1 cellular context compared by ENCODE assay signal in the genomic region with DNA sequence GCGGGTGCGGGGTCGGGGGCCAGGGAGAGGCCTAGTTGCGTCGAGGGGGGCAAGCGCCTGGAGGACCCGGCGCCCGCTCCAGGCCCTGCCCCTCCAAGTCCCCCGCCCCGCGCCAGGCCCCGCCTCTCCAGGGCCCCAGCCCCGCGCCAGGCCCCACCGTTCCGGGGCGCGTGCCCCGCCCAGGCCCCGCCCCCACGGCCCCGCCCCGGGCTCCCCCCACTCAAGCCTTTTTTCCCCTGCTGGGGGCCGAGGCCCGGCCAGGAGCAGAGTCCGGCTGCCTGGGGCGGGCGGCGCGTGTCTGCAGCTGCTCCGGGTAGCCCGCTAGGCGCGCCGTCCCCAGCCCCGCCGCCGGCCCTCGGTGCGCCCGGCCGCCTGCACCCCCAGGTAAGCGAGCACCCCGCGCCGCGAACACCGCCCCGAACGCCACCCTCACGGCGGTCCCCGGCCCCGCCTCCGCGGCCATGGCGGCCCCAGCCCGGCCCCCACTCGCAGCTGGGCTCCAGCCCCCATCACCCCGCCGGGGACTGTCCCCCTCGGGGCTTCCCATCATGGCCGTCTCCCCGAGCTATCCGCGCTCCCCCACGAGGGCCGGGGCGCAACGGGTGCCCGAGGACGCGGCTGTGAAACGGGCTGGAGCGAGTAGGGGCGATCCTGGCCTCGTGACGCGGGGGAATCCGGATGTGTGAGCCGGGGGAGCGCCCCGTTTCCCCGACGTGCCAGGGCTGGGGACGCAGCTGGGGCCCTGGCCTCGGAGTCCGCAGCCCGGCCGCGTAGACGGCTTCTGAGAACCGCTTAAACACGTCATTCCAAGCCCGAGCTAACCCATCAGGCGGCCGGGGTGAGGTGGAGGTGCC.
A peak's percentile ranks its signal among the peaks of the same experiment; 100 is the strongest.
TF ChIP-seq lines count a peak whose summit lies in the region.

A gene with protein sequence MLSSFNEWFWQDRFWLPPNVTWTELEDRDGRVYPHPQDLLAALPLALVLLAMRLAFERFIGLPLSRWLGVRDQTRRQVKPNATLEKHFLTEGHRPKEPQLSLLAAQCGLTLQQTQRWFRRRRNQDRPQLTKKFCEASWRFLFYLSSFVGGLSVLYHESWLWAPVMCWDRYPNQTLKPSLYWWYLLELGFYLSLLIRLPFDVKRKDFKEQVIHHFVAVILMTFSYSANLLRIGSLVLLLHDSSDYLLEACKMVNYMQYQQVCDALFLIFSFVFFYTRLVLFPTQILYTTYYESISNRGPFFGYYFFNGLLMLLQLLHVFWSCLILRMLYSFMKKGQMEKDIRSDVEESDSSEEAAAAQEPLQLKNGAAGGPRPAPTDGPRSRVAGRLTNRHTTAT (plus strand): TSS at position 260 of the 854 bp plus-strand sequence. CDS start 41,707 bp downstream, outside the sequence.

TF ChIP-seq in HepG2, 621 proteins besides CTCF, POLR2A, EP300 and RAD21 (continued from another document and continues in another):
- TF ChIP-seq, protein P1, sequence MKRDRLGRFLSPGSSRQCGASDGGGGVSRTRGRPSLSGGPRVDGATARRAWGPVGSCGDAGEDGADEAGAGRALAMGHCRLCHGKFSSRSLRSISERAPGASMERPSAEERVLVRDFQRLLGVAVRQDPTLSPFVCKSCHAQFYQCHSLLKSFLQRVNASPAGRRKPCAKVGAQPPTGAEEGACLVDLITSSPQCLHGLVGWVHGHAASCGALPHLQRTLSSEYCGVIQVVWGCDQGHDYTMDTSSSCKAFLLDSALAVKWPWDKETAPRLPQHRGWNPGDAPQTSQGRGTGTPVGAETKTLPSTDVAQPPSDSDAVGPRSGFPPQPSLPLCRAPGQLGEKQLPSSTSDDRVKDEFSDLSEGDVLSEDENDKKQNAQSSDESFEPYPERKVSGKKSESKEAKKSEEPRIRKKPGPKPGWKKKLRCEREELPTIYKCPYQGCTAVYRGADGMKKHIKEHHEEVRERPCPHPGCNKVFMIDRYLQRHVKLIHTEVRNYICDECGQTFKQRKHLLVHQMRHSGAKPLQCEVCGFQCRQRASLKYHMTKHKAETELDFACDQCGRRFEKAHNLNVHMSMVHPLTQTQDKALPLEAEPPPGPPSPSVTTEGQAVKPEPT (CRISPR knock-in tag; IDR thresholded peaks at IDR 0.05; ENCODE audit: low read depth), result no peak
- peak; percentile 99 for TF ChIP-seq ZSCAN29 (CRISPR knock-in tag; conservative IDR thresholded peaks at IDR 0.05)
- no peak for TF ChIP-seq NFE2L1 (CRISPR knock-in tag; IDR thresholded peaks at IDR 0.05; ENCODE audit: borderline replicate concordance)
- no peak for TF ChIP-seq HHEX (CRISPR knock-in tag; IDR thresholded peaks at IDR 0.05)
- no peak for TF ChIP-seq ZNF33A (CRISPR knock-in tag; IDR thresholded peaks at IDR 0.05; ENCODE audit: borderline replicate concordance)
- TF ChIP-seq ZNF468 (CRISPR knock-in tag; IDR thresholded peaks at IDR 0.05), result no peak
- no peak for TF ChIP-seq ZNF788 (CRISPR knock-in tag; IDR thresholded peaks at IDR 0.05; ENCODE audit: borderline replicate concordance)
- TF ChIP-seq ZNF282 (IDR thresholded peaks at IDR 0.05; ENCODE audit: partially characterized antibody), result no peak
- TF ChIP-seq, protein P2, sequence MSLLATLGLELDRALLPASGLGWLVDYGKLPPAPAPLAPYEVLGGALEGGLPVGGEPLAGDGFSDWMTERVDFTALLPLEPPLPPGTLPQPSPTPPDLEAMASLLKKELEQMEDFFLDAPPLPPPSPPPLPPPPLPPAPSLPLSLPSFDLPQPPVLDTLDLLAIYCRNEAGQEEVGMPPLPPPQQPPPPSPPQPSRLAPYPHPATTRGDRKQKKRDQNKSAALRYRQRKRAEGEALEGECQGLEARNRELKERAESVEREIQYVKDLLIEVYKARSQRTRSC (CRISPR knock-in tag; IDR thresholded peaks at IDR 0.05; ENCODE audit: low read depth), result no peak
- TF ChIP-seq, protein P3, sequence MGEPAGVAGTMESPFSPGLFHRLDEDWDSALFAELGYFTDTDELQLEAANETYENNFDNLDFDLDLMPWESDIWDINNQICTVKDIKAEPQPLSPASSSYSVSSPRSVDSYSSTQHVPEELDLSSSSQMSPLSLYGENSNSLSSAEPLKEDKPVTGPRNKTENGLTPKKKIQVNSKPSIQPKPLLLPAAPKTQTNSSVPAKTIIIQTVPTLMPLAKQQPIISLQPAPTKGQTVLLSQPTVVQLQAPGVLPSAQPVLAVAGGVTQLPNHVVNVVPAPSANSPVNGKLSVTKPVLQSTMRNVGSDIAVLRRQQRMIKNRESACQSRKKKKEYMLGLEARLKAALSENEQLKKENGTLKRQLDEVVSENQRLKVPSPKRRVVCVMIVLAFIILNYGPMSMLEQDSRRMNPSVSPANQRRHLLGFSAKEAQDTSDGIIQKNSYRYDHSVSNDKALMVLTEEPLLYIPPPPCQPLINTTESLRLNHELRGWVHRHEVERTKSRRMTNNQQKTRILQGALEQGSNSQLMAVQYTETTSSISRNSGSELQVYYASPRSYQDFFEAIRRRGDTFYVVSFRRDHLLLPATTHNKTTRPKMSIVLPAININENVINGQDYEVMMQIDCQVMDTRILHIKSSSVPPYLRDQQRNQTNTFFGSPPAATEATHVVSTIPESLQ (CRISPR knock-in tag; conservative IDR thresholded peaks at IDR 0.05), result no peak
- TF ChIP-seq, protein P4, sequence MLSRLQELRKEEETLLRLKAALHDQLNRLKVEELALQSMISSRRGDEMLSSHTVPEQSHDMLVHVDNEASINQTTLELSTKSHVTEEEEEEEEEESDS (CRISPR knock-in tag; IDR thresholded peaks at IDR 0.05; ENCODE audit: borderline replicate concordance), result no peak
- no peak for TF ChIP-seq ZFP36L1 (CRISPR knock-in tag; IDR thresholded peaks at IDR 0.05)
- TF ChIP-seq ATF7 (IDR thresholded peaks at IDR 0.05), result no peak
- TF ChIP-seq ATF7 (CRISPR knock-in tag; IDR thresholded peaks at IDR 0.05), result no peak
- TF ChIP-seq ZNF446 (CRISPR knock-in tag; IDR thresholded peaks at IDR 0.05), result no peak
- TF ChIP-seq, protein P5, sequence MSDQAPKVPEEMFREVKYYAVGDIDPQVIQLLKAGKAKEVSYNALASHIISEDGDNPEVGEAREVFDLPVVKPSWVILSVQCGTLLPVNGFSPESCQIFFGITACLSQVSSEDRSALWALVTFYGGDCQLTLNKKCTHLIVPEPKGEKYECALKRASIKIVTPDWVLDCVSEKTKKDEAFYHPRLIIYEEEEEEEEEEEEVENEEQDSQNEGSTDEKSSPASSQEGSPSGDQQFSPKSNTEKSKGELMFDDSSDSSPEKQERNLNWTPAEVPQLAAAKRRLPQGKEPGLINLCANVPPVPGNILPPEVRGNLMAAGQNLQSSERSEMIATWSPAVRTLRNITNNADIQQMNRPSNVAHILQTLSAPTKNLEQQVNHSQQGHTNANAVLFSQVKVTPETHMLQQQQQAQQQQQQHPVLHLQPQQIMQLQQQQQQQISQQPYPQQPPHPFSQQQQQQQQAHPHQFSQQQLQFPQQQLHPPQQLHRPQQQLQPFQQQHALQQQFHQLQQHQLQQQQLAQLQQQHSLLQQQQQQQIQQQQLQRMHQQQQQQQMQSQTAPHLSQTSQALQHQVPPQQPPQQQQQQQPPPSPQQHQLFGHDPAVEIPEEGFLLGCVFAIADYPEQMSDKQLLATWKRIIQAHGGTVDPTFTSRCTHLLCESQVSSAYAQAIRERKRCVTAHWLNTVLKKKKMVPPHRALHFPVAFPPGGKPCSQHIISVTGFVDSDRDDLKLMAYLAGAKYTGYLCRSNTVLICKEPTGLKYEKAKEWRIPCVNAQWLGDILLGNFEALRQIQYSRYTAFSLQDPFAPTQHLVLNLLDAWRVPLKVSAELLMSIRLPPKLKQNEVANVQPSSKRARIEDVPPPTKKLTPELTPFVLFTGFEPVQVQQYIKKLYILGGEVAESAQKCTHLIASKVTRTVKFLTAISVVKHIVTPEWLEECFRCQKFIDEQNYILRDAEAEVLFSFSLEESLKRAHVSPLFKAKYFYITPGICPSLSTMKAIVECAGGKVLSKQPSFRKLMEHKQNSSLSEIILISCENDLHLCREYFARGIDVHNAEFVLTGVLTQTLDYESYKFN (CRISPR knock-in tag; conservative IDR thresholded peaks at IDR 0.05), result no peak
- TF ChIP-seq ZMAT3 (CRISPR knock-in tag; conservative IDR thresholded peaks at IDR 0.05), result no peak
- TF ChIP-seq, protein P6, sequence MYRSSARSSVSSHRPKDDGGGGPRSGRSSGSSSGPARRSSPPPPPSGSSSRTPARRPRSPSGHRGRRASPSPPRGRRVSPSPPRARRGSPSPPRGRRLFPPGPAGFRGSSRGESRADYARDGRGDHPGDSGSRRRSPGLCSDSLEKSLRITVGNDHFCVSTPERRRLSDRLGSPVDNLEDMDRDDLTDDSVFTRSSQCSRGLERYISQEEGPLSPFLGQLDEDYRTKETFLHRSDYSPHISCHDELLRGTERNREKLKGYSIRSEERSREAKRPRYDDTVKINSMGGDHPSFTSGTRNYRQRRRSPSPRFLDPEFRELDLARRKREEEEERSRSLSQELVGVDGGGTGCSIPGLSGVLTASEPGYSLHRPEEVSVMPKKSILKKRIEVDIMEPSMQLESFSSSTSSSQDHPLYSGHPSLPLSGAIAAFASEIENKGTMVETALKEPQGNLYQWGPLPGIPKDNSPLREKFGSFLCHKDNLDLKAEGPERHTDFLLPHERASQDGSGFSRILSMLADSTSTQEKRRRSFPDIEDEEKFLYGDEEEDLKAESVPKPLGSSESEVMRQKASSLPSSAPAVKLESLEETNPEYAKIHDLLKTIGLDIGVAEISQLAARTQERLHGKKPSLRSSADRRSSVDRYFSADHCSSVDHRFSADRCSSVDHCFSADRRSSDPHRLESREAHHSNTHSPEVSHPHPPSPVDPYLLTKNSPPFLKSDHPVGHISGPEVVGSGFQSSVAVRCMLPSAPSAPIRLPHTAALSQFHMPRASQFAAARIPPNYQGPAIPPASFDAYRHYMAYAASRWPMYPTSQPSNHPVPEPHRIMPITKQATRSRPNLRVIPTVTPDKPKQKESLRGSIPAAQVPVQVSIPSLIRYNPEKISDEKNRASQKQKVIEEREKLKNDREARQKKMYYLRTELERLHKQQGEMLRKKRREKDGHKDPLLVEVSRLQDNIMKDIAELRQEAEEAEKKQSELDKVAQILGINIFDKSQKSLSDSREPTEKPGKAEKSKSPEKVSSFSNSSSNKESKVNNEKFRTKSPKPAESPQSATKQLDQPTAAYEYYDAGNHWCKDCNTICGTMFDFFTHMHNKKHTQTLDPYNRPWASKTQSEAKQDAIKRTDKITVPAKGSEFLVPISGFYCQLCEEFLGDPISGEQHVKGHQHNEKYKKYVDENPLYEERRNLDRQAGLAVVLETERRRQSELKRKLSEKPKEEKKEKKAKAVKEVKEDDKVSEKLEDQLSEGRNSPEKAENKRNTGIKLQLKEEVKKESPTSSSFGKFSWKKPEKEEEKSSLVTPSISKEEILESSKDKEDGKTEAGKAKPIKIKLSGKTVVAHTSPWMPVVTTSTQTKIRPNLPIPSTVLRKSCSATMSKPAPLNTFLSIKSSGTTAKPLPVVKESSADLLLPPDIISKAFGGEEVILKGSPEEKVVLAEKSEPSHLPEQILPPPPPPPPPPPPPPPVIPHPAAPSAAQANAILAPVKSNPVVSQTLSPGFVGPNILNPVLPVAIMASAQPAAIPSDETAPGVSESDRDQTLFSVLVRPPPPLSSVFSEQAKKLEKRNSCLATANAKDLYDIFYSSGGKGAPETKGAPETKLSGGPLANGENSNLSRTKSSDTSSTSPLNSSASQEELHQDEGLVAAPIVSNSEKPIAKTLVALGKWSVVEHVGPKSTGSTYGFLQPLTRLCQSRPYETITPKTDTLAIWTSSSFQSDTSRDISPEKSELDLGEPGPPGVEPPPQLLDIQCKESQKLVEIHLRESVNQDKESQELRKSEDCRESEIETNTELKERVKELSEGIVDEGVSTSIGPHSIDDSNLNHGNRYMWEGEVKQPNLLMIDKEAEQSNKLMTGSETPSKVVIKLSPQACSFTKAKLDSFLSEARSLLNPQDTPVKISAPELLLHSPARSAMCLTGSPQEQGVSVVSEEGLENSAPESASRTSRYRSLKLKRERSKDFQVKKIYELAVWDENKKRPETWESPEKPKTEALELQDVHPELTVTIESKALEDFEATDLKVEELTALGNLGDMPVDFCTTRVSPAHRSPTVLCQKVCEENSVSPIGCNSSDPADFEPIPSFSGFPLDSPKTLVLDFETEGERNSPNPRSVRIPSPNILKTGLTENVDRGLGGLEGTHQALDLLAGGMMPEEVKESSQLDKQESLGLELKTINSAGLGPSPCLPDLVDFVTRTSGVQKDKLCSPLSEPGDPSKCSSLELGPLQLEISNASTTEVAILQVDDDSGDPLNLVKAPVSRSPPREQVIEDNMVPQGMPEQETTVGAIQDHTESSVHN (CRISPR knock-in tag; IDR thresholded peaks at IDR 0.05), result no peak
- no peak for TF ChIP-seq HMGA1 (CRISPR knock-in tag; conservative IDR thresholded peaks at IDR 0.05)
- peak; percentile 45; the same call in 1 of the 2 replicates for TF ChIP-seq ZBTB7A (CRISPR knock-in tag; IDR thresholded peaks at IDR 0.05)
- TF ChIP-seq HOXA3 (CRISPR knock-in tag; IDR thresholded peaks at IDR 0.05), result no peak; the same call in 1 of the 2 replicates
- TF ChIP-seq ZNF10 (CRISPR knock-in tag; IDR thresholded peaks at IDR 0.05; ENCODE audit: borderline replicate concordance, low read depth), result no peak
- no peak for TF ChIP-seq NR2C2 (CRISPR knock-in tag; IDR thresholded peaks at IDR 0.05; ENCODE audit: borderline replicate concordance)
- no peak for TF ChIP-seq ZBTB3 (CRISPR knock-in tag; IDR thresholded peaks at IDR 0.05; ENCODE audit: borderline replicate concordance, low read depth)
- no peak for TF ChIP-seq ZEB1 (IDR thresholded peaks at IDR 0.05; ENCODE audit: insufficient replicate concordance, low read depth)
- peak; percentile 58; the same call in 1 of the 2 replicates for TF ChIP-seq ZNF724P (CRISPR knock-in tag; IDR thresholded peaks at IDR 0.05; ENCODE audit: borderline replicate concordance)
- no peak for TF ChIP-seq IKZF1 (IDR thresholded peaks at IDR 0.05)
- TF ChIP-seq MTF1 (CRISPR knock-in tag; IDR thresholded peaks at IDR 0.05), result no peak
- TF ChIP-seq, protein P7, sequence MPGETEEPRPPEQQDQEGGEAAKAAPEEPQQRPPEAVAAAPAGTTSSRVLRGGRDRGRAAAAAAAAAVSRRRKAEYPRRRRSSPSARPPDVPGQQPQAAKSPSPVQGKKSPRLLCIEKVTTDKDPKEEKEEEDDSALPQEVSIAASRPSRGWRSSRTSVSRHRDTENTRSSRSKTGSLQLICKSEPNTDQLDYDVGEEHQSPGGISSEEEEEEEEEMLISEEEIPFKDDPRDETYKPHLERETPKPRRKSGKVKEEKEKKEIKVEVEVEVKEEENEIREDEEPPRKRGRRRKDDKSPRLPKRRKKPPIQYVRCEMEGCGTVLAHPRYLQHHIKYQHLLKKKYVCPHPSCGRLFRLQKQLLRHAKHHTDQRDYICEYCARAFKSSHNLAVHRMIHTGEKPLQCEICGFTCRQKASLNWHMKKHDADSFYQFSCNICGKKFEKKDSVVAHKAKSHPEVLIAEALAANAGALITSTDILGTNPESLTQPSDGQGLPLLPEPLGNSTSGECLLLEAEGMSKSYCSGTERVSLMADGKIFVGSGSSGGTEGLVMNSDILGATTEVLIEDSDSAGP (CRISPR knock-in tag; IDR thresholded peaks at IDR 0.05; ENCODE audit: borderline replicate concordance), result 0 out of 2 replicates have a peak, but pooled peaks have one; percentile 51
- TF ChIP-seq ZBTB38 (CRISPR knock-in tag; IDR thresholded peaks at IDR 0.05), result no peak
- TF ChIP-seq, protein P8, sequence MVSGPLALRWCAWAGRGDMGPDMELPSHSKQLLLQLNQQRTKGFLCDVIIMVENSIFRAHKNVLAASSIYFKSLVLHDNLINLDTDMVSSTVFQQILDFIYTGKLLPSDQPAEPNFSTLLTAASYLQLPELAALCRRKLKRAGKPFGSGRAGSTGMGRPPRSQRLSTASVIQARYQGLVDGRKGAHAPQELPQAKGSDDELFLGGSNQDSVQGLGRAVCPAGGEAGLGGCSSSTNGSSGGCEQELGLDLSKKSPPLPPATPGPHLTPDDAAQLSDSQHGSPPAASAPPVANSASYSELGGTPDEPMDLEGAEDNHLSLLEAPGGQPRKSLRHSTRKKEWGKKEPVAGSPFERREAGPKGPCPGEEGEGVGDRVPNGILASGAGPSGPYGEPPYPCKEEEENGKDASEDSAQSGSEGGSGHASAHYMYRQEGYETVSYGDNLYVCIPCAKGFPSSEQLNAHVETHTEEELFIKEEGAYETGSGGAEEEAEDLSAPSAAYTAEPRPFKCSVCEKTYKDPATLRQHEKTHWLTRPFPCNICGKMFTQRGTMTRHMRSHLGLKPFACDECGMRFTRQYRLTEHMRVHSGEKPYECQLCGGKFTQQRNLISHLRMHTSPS (CRISPR knock-in tag; IDR thresholded peaks at IDR 0.05; ENCODE audit: low read depth), result no peak
- no peak for TF ChIP-seq ZNF816 (CRISPR knock-in tag; IDR thresholded peaks at IDR 0.05; ENCODE audit: borderline replicate concordance)
- no peak; the same call in 1 of the 2 replicates for TF ChIP-seq HOXA5 (CRISPR knock-in tag; IDR thresholded peaks at IDR 0.05)
